Comparison of ENCODE assay signal across 9 cellular contexts in the genomic region with DNA sequence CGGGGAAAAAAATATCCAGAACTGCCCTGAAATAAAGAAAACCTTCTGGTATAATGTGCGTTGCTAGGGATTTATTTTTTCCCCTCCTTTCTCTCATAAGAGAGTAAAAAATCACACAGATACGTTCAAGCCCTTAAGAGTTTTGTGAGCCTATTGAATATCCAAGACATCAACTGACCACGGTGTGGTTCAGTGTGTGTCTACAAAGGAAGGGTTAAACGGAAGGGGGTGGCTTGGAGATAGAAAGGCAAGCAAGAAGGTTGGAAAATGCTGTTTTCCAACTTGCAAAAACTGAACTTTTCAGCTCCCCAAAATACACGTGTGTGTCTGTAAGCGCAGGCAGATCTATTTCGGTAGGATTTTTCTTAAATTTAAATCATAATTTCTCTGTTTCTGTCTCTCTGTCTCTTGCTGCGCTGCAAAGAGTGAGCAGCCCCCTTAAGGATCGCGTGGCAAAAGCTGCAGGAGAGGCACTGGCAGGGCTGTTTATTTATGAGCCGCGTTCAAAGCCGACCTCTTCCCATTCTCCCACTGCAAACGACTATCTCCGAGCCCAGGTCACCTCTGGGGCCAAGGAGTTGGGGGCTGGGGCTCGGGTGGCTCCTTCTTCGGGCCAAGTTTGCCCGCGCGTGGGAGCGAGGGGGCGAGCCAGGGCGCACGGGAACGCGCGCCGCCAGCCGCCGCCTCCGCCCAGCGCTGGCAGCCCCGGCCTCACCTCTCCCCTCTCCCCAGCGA. TPM values are rescaled to one million over a fixed set of nuclear protein-coding genes. Genes with fewer than 3 reads are reported as not detected.
A peak's percentile ranks its signal among the peaks of the same experiment; 100 is the strongest.
DNase-seq lines count a peak whose midpoint lies in the region; ATAC-seq and TF ChIP-seq lines count a peak whose summit lies in the region.
"Had no signal": no experiment of that assay in that cellular context is flagged by ENCODE, and none has a peak within 500 bp of the region (broad histone marks: within the 10 kb centered on the region; RNA-seq: fewer than 3 reads in every experiment).

No MANE protein-coding gene starts in this region.

- peak overlapping the region; percentile 13 for H3K27ac ChIP-seq in brain microvascular endothelial cell
- no peak overlapping the region for H3K27ac ChIP-seq in naive thymus-derived CD4-positive, alpha-beta T cell (ENCODE audit: low read depth, low read length)

- no peak for DNase-seq in GM12865 (ENCODE audit: low read depth)
- DNase-seq in brain microvascular endothelial cell, result no peak
- DNase-seq in naive thymus-derived CD4-positive, alpha-beta T cell, result no peak
- no peak for DNase-seq in OCI-M2 (lab: John Stamatoyannopoulos, UW; ENCODE audit: unreplicated experiment)
- DNase-seq in NCI-H2029 (lab: John Stamatoyannopoulos, UW), result no peak
- DNase-seq in UCSD-AML1 (lab: John Stamatoyannopoulos, UW; ENCODE audit: unreplicated experiment), result no peak
- DNase-seq in RKO (ENCODE audit: low spot score), result no peak

- H3K27me3 ChIP-seq in brain microvascular endothelial cell (replicated peaks), result no peaks in the 10 kb centered on the region
- H3K27me3 ChIP-seq in naive thymus-derived CD4-positive, alpha-beta T cell (ENCODE audit: control insufficient read depth in 2 of 2, insufficient read depth in 2 of 2, low read length in 2 of 2), result peaks cover 0 to 3% of the 10 kb centered on the region in 2 donors

- peak overlapping the region; percentile 42; the same call in 1 of the 2 replicates for H3K4me3 ChIP-seq in GM12865 (ENCODE audit: low read depth, low read length)
- H3K4me3 ChIP-seq in brain microvascular endothelial cell (ENCODE audit: low read depth, low read length), result peak overlapping the region; percentile 73
- no peak overlapping the region for H3K4me3 ChIP-seq in naive thymus-derived CD4-positive, alpha-beta T cell (ENCODE audit: low read length)

- in situ Hi-C loops in brain microvascular endothelial cell (cut with HindIII; ENCODE audit: low pct_ligation_motif_present, low sequenced_read_pairs), result no loop called here

- peak overlapping the region; percentile 9 to 65 (median 56) for H3K4me3 Mint-ChIP-seq in naive thymus-derived CD4-positive, alpha-beta T cell

- POLR2A ChIA-PET in naive thymus-derived CD4-positive, alpha-beta T cell (lab: Charles Lee), result no interaction called here

- peak; percentile 10 for ATAC-seq in HG03039 (IDR thresholded peaks at IDR 0.05; ENCODE audit: unreplicated experiment)
- no peak for ATAC-seq in naive thymus-derived CD4-positive, alpha-beta T cell

- peaks cover 0 to 10% (median 3%) of the 10 kb centered on the region in 5 donors for H3K36me3 Mint-ChIP-seq in naive thymus-derived CD4-positive, alpha-beta T cell

- H3K9me3 ChIP-seq in naive thymus-derived CD4-positive, alpha-beta T cell (ENCODE audit: control insufficient read depth in 2 of 3, low read length in 3 of 3), result no peaks in the 10 kb centered on the region

- intact Hi-C loops in naive thymus-derived CD4-positive, alpha-beta T cell (cut with micrococcal nuclease), result no loop called here

- no peak overlapping the region for H3K27ac Mint-ChIP-seq in naive thymus-derived CD4-positive, alpha-beta T cell

- no peaks in the 10 kb centered on the region for H3K4me1 ChIP-seq in naive thymus-derived CD4-positive, alpha-beta T cell (ENCODE audit: control insufficient read depth in 2 of 2, insufficient read depth in 2 of 2, low read length in 2 of 2)

- H3K9me3 Mint-ChIP-seq in naive thymus-derived CD4-positive, alpha-beta T cell, result peaks cover 0 to 10% (median 2%) of the 10 kb centered on the region in 11 donors

- H3K27me3 Mint-ChIP-seq in naive thymus-derived CD4-positive, alpha-beta T cell, result peaks cover 44 to 50% (median 48%) of the 10 kb centered on the region in 5 donors

- H3K4me1 Mint-ChIP-seq in naive thymus-derived CD4-positive, alpha-beta T cell, result peaks cover 0 to 16% (median 14%) of the 10 kb centered on the region in 7 donors

- no peak for TF ChIP-seq CTCF in GM12865 (IDR thresholded peaks at IDR 0.05; ENCODE audit: insufficient read depth, low read depth, low read length, missing control alignments)
- TF ChIP-seq CTCF in brain microvascular endothelial cell (IDR thresholded peaks at IDR 0.05; ENCODE audit: low read depth, low read length, missing control alignments), result no peak

- H3K36me3 ChIP-seq in brain microvascular endothelial cell (replicated peaks), result no peaks in the 10 kb centered on the region
- no peaks in the 10 kb centered on the region for H3K36me3 ChIP-seq in naive thymus-derived CD4-positive, alpha-beta T cell (ENCODE audit: control insufficient read depth in 2 of 3, insufficient read depth in 3 of 3, low read length in 3 of 3)

- CTCF ChIA-PET in naive thymus-derived CD4-positive, alpha-beta T cell (lab: Charles Lee), result no interaction called here

RNA-seq across cellular contexts. Expression of a gene that starts 0.5 kb away (rescaled TPM):
- total RNA-seq in naive thymus-derived CD4-positive, alpha-beta T cell, result not detected
- not detected for polyA plus RNA-seq in naive thymus-derived CD4-positive, alpha-beta T cell
- total RNA-seq: NCI-H460 had no signal
